Comparison of ENCODE assay signal across 1 cellular context in the genomic region with DNA sequence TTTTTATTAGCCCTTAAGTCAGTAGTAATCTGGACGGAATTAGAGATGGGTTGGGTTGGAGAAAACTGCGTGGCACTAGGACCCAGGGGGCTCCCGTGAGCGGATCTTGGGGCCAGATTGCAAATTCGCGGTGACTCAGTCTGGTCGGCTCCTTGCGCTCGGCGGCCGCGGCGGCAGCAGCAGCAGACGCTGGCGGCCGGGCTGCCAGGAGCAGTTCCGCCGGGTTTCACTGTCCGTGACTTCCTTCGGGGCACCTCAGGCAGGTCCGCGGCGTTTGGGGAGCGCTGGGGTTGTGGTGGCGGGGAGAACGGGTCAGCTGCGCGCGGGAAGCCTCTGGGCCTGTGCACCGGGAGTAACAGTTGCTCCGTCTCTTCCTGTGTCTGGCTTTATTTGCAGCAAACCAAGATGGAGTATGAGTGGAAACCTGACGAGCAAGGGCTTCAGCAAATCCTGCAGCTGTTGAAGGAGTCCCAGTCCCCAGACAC.
TF ChIP-seq lines count a peak whose summit lies in the region.

No MANE protein-coding gene starts in this region.

TF ChIP-seq in K562, 482 proteins besides CTCF, POLR2A, EP300 and RAD21 (continued from another document and continues in another):
- 0 out of 2 replicates have a peak, but pooled peaks have one; percentile 81 for TF ChIP-seq HMGXB4 (CRISPR knock-in tag; IDR thresholded peaks at IDR 0.05)
- no peak for TF ChIP-seq KLF1 (tag; IDR thresholded peaks at IDR 0.05)
- TF ChIP-seq CHCHD3 (CRISPR knock-in tag; IDR thresholded peaks at IDR 0.05): peak; percentile 71; the same call in 1 of the 2 replicates
- TF ChIP-seq, protein P1, sequence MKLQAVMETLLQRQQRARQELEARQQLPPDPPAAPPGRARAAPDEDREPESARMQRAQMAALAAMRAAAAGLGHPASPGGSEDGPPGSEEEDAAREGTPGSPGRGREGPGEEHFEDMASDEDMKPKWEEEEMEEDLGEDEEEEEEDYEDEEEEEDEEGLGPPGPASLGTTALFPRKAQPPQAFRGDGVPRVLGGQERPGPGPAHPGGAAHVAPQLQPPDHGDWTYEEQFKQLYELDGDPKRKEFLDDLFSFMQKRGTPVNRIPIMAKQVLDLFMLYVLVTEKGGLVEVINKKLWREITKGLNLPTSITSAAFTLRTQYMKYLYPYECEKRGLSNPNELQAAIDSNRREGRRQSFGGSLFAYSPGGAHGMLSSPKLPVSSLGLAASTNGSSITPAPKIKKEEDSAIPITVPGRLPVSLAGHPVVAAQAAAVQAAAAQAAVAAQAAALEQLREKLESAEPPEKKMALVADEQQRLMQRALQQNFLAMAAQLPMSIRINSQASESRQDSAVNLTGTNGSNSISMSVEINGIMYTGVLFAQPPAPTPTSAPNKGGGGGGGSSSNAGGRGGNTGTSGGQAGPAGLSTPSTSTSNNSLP (IDR thresholded peaks at IDR 0.05; ENCODE audit: borderline replicate concordance, low read depth, low read length): no peak
- TF ChIP-seq MEF2A (IDR thresholded peaks at IDR 0.05; ENCODE audit: control insufficient read depth, low read depth, low read length): 0 out of 2 replicates have a peak, but pooled peaks have one; percentile 15
- TF ChIP-seq USF2 (CRISPR knock-in tag; IDR thresholded peaks at IDR 0.05): no peak
- TF ChIP-seq TRIM28 (IDR thresholded peaks at IDR 0.05): no peak
- TF ChIP-seq MED1 (CRISPR knock-in tag; IDR thresholded peaks at IDR 0.05; ENCODE audit: borderline replicate concordance): no peak
- no peak for TF ChIP-seq MTA1 (IDR thresholded peaks at IDR 0.05; ENCODE audit: borderline replicate concordance)
- TF ChIP-seq PTRF (tag; IDR thresholded peaks at IDR 0.05): no peak
- TF ChIP-seq NFXL1 (CRISPR knock-in tag; IDR thresholded peaks at IDR 0.05): no peak
- TF ChIP-seq XRCC5 (IDR thresholded peaks at IDR 0.05; ENCODE audit: low read depth, low read length): peak; percentile 95
- TF ChIP-seq MXI1 (IDR thresholded peaks at IDR 0.05; ENCODE audit: low read depth, low read length): no peak
- TF ChIP-seq AFF4 (CRISPR knock-in tag; IDR thresholded peaks at IDR 0.05): peak; percentile 62; the same call in 1 of the 2 replicates
- no peak for TF ChIP-seq ELF2 (CRISPR knock-in tag; IDR thresholded peaks at IDR 0.05)
- TF ChIP-seq SMAD4 (CRISPR knock-in tag; conservative IDR thresholded peaks at IDR 0.05): peak; percentile 83; the same call in 1 of the 2 replicates
- peak; percentile 64; the same call in 1 of the 2 replicates for TF ChIP-seq JUNB (CRISPR knock-in tag; conservative IDR thresholded peaks at IDR 0.05)
- TF ChIP-seq, protein P2, sequence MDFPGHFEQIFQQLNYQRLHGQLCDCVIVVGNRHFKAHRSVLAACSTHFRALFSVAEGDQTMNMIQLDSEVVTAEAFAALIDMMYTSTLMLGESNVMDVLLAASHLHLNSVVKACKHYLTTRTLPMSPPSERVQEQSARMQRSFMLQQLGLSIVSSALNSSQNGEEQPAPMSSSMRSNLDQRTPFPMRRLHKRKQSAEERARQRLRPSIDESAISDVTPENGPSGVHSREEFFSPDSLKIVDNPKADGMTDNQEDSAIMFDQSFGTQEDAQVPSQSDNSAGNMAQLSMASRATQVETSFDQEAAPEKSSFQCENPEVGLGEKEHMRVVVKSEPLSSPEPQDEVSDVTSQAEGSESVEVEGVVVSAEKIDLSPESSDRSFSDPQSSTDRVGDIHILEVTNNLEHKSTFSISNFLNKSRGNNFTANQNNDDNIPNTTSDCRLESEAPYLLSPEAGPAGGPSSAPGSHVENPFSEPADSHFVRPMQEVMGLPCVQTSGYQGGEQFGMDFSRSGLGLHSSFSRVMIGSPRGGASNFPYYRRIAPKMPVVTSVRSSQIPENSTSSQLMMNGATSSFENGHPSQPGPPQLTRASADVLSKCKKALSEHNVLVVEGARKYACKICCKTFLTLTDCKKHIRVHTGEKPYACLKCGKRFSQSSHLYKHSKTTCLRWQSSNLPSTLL (IDR thresholded peaks at IDR 0.05): no peak
- TF ChIP-seq ZNF586 (CRISPR knock-in tag; conservative IDR thresholded peaks at IDR 0.05): no peak
- no peak for TF ChIP-seq REST (CRISPR knock-in tag; IDR thresholded peaks at IDR 0.05; ENCODE audit: low read depth)
- peak; percentile 89 for TF ChIP-seq CC2D1A (IDR thresholded peaks at IDR 0.05)
- peak; percentile 97 for TF ChIP-seq POLR2B (IDR thresholded peaks at IDR 0.05; ENCODE audit: low read depth, partially characterized antibody)
- peak; percentile 58; the same call in 1 of the 2 replicates for TF ChIP-seq LARP7 (IDR thresholded peaks at IDR 0.05)
- TF ChIP-seq PRDM10 (IDR thresholded peaks at IDR 0.05; ENCODE audit: partially characterized antibody): peak; percentile 35
- no peak for TF ChIP-seq ZNF184 (CRISPR knock-in tag; IDR thresholded peaks at IDR 0.05)
- no peak for TF ChIP-seq ZNF217 (CRISPR knock-in tag; IDR thresholded peaks at IDR 0.05)
- TF ChIP-seq, protein P3, sequence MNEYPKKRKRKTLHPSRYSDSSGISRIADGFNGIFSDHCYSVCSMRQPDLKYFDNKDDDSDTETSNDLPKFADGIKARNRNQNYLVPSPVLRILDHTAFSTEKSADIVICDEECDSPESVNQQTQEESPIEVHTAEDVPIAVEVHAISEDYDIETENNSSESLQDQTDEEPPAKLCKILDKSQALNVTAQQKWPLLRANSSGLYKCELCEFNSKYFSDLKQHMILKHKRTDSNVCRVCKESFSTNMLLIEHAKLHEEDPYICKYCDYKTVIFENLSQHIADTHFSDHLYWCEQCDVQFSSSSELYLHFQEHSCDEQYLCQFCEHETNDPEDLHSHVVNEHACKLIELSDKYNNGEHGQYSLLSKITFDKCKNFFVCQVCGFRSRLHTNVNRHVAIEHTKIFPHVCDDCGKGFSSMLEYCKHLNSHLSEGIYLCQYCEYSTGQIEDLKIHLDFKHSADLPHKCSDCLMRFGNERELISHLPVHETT (CRISPR knock-in tag; conservative IDR thresholded peaks at IDR 0.05 in 1 of 2, IDR thresholded peaks at IDR 0.05 in 1 of 2): no peak
- TF ChIP-seq TCF3 (CRISPR knock-in tag; IDR thresholded peaks at IDR 0.05): peak; percentile 23; the same call in 1 of the 2 replicates
- TF ChIP-seq SNIP1 (IDR thresholded peaks at IDR 0.05; ENCODE audit: low read depth): no peak
- no peak for TF ChIP-seq HMG20B (CRISPR knock-in tag; IDR thresholded peaks at IDR 0.05)
- no peak for TF ChIP-seq ZNF707 (CRISPR knock-in tag; conservative IDR thresholded peaks at IDR 0.05)
- no peak for TF ChIP-seq SNAPC5 (CRISPR knock-in tag; IDR thresholded peaks at IDR 0.05)
- no peak for TF ChIP-seq TCF7L2 (IDR thresholded peaks at IDR 0.05; ENCODE audit: low read depth, low read length)
- peak; percentile 88 for TF ChIP-seq KDM5B (IDR thresholded peaks at IDR 0.05; ENCODE audit: insufficient replicate concordance, low read depth, low read length)
- TF ChIP-seq RBM39 (optimal IDR thresholded peaks at IDR 0.05; ENCODE audit: low read depth, low read length): no peak
- peak; percentile 72 for TF ChIP-seq SMARCE1 (IDR thresholded peaks at IDR 0.05)
- peak; percentile 61 to 77; a peak in 3 of 4 replicates for TF ChIP-seq SIN3A (IDR thresholded peaks at IDR 0.05; ENCODE audit: borderline replicate concordance in 2 of 2, control insufficient read depth in 1 of 2, low read depth in 2 of 2, low read length in 2 of 2)
- no peak for TF ChIP-seq ZNF436 (CRISPR knock-in tag; IDR thresholded peaks at IDR 0.05)
- TF ChIP-seq ZNF699 (CRISPR knock-in tag; IDR thresholded peaks at IDR 0.05; ENCODE audit: insufficient replicate concordance): no peak
- peak; percentile 91 for TF ChIP-seq DACH1 (IDR thresholded peaks at IDR 0.05; ENCODE audit: partially characterized antibody)
